ENCODE assay signal across 8 cellular contexts in the genomic region with DNA sequence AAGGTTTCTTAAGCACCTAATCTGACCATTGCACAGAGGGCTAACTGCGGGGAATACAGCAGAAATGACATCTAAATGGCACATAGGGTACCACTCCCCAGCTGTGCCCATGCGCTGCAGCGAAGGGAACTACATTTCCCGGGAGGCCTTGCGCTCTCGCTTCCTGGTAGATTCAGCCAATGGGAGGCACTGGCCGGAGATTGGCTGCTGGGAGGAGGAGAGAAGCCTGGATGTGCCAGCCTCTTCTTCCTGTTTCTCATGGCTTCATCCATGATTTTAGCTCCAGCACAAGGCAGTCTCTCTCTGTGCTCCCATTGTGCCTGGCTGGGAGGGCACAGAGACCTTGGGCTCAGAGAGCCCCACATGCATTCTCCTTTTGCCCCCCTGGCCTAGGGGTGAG.
DNase-seq lines count a peak whose midpoint lies in the region; ATAC-seq and TF ChIP-seq lines count a peak whose summit lies in the region.

No MANE protein-coding gene starts in this region.

- H3K4me3 ChIP-seq in mucosa of descending colon: no peak overlapping the region

- H3K9me3 Mint-ChIP-seq in activated CD4-positive, alpha-beta T cell treated with anti-CD3 and anti-CD28 coated beads, Interleukin-2, amount 10 ng/mL, durations not matched to agents 24 days and 14 days: no peaks in the 10 kb centered on the region
- no peaks in the 10 kb centered on the region for H3K9me3 Mint-ChIP-seq in activated CD4-positive, alpha-beta memory T cell treated with anti-CD3 and anti-CD28 coated beads for 36 hours

- H3K27ac Mint-ChIP-seq in activated CD4-positive, alpha-beta T cell treated with anti-CD3 and anti-CD28 coated beads, Interleukin-2, amount 10 ng/mL, durations not matched to agents 24 days and 14 days: no peak overlapping the region
- no peak overlapping the region for H3K27ac Mint-ChIP-seq in activated CD4-positive, alpha-beta memory T cell treated with anti-CD3 and anti-CD28 coated beads for 36 hours

- H3K4me3 Mint-ChIP-seq in activated CD4-positive, alpha-beta T cell treated with anti-CD3 and anti-CD28 coated beads, Interleukin-2, amount 10 ng/mL, durations not matched to agents 24 days and 14 days: no peak overlapping the region
- H3K4me3 Mint-ChIP-seq in activated CD4-positive, alpha-beta memory T cell treated with anti-CD3 and anti-CD28 coated beads for 36 hours: no peak overlapping the region

- ATAC-seq in mucosa of descending colon: peak; percentile 65
- no peak for ATAC-seq in HG03520 (IDR thresholded peaks at IDR 0.05; ENCODE audit: unreplicated experiment)
- ATAC-seq in HG03025 (IDR thresholded peaks at IDR 0.05; ENCODE audit: low FRiP score, unreplicated experiment): no peak

- POLR2A ChIA-PET in activated CD4-positive, alpha-beta memory T cell treated with anti-CD3 and anti-CD28 coated beads for 36 hours (lab: Charles Lee): no interaction called here

- no peaks in the 10 kb centered on the region for H3K9me3 ChIP-seq in mucosa of descending colon

- no peaks in the 10 kb centered on the region for H3K4me1 ChIP-seq in mucosa of descending colon (ENCODE audit: low read depth)

- no peaks in the 10 kb centered on the region for H3K36me3 Mint-ChIP-seq in activated CD4-positive, alpha-beta T cell treated with anti-CD3 and anti-CD28 coated beads, Interleukin-2, amount 10 ng/mL, durations not matched to agents 24 days and 14 days (ENCODE audit: low read depth)
- H3K36me3 Mint-ChIP-seq in activated CD4-positive, alpha-beta memory T cell treated with anti-CD3 and anti-CD28 coated beads for 36 hours: no peaks in the 10 kb centered on the region

- CTCF ChIA-PET in activated CD4-positive, alpha-beta memory T cell treated with anti-CD3 and anti-CD28 coated beads for 36 hours (lab: Charles Lee): interaction anchor here (3.4 kb wide), 1 partner anchor 346 kb away, joined by 28 read pairs; no protein-coding TSS in a partner anchor

- no peaks in the 10 kb centered on the region for H3K36me3 ChIP-seq in mucosa of descending colon (ENCODE audit: low read depth)

- H3K4me1 Mint-ChIP-seq in activated CD4-positive, alpha-beta T cell treated with anti-CD3 and anti-CD28 coated beads, Interleukin-2, amount 10 ng/mL, durations not matched to agents 24 days and 14 days: peaks cover 2% of the 10 kb centered on the region
- H3K4me1 Mint-ChIP-seq in activated CD4-positive, alpha-beta memory T cell treated with anti-CD3 and anti-CD28 coated beads for 36 hours (ENCODE audit: low read depth): no peaks in the 10 kb centered on the region

- TF ChIP-seq CTCF in mucosa of descending colon (IDR thresholded peaks at IDR 0.05): no peak

- H3K27me3 Mint-ChIP-seq in activated CD4-positive, alpha-beta T cell treated with anti-CD3 and anti-CD28 coated beads, Interleukin-2, amount 10 ng/mL, durations not matched to agents 24 days and 14 days: no peaks in the 10 kb centered on the region
- peaks cover 1% of the 10 kb centered on the region for H3K27me3 Mint-ChIP-seq in activated CD4-positive, alpha-beta memory T cell treated with anti-CD3 and anti-CD28 coated beads for 36 hours

- peak; percentile 13 for DNase-seq in activated CD4-positive, alpha-beta T cell treated with anti-CD3 and anti-CD28 coated beads for 48 hours
- DNase-seq in activated CD4-positive, alpha-beta T cell treated with anti-CD3 and anti-CD28 coated beads, Interleukin-2, amount 10 ng/mL, durations not matched to agents 24 days and 14 days: no peak
- DNase-seq in NCI-H446 treated with DMSO at 0.1 percent for 48 hours (lab: John Stamatoyannopoulos, UW) (peak; percentile 24), dedifferentiated amniotic fluid mesenchymal stem cell (ENCODE audit: extremely low spot score) (peak; percentile 31), mucosa of descending colon (peak; percentile 56 to 63 (median 61))
- no peak for DNase-seq in activated CD4-positive, alpha-beta memory T cell treated with anti-CD3 and anti-CD28 coated beads for 36 hours

- intact Hi-C loops in activated CD4-positive, alpha-beta T cell treated with anti-CD3 and anti-CD28 coated beads, Interleukin-2, amount 10 ng/mL, durations not matched to agents 24 days and 14 days (cut with micrococcal nuclease): no loop called here
- intact Hi-C loops in mucosa of descending colon (cut with DNase I, micrococcal nuclease): no loop called here
- intact Hi-C loops in activated CD4-positive, alpha-beta memory T cell treated with anti-CD3 and anti-CD28 coated beads for 36 hours (cut with micrococcal nuclease): no loop called here

Comparison
In these comparisons a context has a peak if more than half of its experiments do, and no peak if none do; other contexts are left out.
1. DNase-seq: peak in activated CD4-positive, alpha-beta T cell treated with anti-CD3 and anti-CD28 coated beads for 48 hours (single experiment), NCI-H446 treated with DMSO at 0.1 percent for 48 hours (single experiment), dedifferentiated amniotic fluid mesenchymal stem cell (single experiment) and mucosa of descending colon (3 of 3); none in activated CD4-positive, alpha-beta T cell treated with anti-CD3 and anti-CD28 coated beads, Interleukin-2, amount 10 ng/mL, durations not matched to agents 24 days and 14 days (single experiment) and activated CD4-positive, alpha-beta memory T cell treated with anti-CD3 and anti-CD28 coated beads for 36 hours (single experiment).